ENCODE assay signal across 1 cellular context in the genomic region with DNA sequence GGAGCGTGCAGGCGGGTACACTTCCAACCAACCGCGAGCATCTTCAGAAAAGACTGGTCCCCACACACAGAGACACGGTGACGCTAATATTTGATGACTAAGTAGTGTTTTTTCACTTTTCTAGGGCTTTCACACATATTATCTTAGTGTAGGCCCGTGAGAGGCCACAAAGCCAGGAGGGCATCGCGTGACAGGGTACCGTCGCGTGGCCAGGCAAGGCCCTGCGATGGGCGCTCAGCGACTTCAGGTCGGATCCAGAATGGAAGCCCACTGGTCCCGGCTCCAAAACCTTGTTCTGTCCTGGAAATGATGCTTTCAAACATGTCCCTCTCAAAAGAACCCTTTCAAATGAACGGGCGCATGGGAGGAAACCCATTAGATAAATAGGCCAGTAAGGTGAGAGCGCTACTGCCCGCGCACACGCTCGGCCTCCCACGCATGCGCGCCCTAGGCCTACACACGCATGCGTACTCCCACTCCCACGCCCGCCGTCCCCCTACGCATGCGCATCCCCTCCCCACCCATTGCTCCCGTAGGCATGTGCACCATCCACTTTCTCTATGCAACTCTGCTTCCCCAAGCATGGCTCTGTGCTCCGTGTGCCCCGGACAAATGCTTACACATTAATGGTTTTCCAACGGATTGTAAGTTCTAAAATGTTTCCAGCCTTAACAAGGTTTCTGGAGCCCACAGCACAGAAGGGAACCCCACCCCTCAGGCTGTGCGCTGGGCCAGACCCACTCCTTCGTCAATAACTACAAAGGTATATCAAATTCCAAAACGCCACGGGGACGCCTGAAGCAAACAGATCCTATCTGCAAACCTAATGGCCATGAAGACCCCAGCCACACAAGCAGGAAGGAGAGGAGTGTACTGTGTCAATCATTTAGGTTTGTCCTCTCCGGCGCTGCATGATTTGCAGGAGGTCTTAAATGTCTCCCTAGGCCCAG.
TF ChIP-seq lines count a peak whose summit lies in the region.

No MANE protein-coding gene starts in this region.

TF ChIP-seq in K562, 482 proteins besides CTCF, POLR2A, EP300 and RAD21 (continued from another document):
- TF ChIP-seq, protein P1, sequence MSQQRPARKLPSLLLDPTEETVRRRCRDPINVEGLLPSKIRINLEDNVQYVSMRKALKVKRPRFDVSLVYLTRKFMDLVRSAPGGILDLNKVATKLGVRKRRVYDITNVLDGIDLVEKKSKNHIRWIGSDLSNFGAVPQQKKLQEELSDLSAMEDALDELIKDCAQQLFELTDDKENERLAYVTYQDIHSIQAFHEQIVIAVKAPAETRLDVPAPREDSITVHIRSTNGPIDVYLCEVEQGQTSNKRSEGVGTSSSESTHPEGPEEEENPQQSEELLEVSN (IDR thresholded peaks at IDR 0.05; ENCODE audit: borderline replicate concordance in 1 of 2, extremely low read depth in 1 of 2, insufficient read depth in 1 of 2, insufficient read length in 1 of 2, low read depth in 1 of 2, low read length in 1 of 2, poor library complexity in 1 of 2, severe bottlenecking in 1 of 2): peak in 1 of 2 experiments; percentile 14
- TF ChIP-seq L3MBTL2 (IDR thresholded peaks at IDR 0.05) (peak; percentile 24; the same call in 1 of the 2 replicates), FOXM1 (IDR thresholded peaks at IDR 0.05; ENCODE audit: low read depth) (no peak), FOXM1 (CRISPR knock-in tag; IDR thresholded peaks at IDR 0.05; ENCODE audit: low read depth) (no peak), YBX1 (IDR thresholded peaks at IDR 0.05) (no peak), ZNF668 (CRISPR knock-in tag; IDR thresholded peaks at IDR 0.05) (no peak), POLR2B (IDR thresholded peaks at IDR 0.05; ENCODE audit: low read depth, partially characterized antibody) (peak; percentile 37), CXXC5 (CRISPR knock-in tag; IDR thresholded peaks at IDR 0.05) (0 out of 2 replicates have a peak, but pooled peaks have one; percentile 12), NRF1 (conservative IDR thresholded peaks at IDR 0.05 in 1 of 2, IDR thresholded peaks at IDR 0.05 in 1 of 2) (peak; percentile 91 to 92), CREB1 (IDR thresholded peaks at IDR 0.05) (no peak), CREB1 (CRISPR knock-in tag; IDR thresholded peaks at IDR 0.05) (no peak), EGR1 (conservative IDR thresholded peaks at IDR 0.05) (peak; percentile 57; the same call in 1 of the 2 replicates), MEIS2 (IDR thresholded peaks at IDR 0.05; ENCODE audit: partially characterized antibody) (peak; percentile 78), SMARCA5 (IDR thresholded peaks at IDR 0.05) (no peak)
- TF ChIP-seq, protein P2, sequence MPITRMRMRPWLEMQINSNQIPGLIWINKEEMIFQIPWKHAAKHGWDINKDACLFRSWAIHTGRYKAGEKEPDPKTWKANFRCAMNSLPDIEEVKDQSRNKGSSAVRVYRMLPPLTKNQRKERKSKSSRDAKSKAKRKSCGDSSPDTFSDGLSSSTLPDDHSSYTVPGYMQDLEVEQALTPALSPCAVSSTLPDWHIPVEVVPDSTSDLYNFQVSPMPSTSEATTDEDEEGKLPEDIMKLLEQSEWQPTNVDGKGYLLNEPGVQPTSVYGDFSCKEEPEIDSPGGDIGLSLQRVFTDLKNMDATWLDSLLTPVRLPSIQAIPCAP (CRISPR knock-in tag; IDR thresholded peaks at IDR 0.05; ENCODE audit: borderline replicate concordance): no peak
- TF ChIP-seq, protein P3, sequence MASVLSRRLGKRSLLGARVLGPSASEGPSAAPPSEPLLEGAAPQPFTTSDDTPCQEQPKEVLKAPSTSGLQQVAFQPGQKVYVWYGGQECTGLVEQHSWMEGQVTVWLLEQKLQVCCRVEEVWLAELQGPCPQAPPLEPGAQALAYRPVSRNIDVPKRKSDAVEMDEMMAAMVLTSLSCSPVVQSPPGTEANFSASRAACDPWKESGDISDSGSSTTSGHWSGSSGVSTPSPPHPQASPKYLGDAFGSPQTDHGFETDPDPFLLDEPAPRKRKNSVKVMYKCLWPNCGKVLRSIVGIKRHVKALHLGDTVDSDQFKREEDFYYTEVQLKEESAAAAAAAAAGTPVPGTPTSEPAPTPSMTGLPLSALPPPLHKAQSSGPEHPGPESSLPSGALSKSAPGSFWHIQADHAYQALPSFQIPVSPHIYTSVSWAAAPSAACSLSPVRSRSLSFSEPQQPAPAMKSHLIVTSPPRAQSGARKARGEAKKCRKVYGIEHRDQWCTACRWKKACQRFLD (CRISPR knock-in tag; IDR thresholded peaks at IDR 0.05): no peak
- TF ChIP-seq, protein P4, sequence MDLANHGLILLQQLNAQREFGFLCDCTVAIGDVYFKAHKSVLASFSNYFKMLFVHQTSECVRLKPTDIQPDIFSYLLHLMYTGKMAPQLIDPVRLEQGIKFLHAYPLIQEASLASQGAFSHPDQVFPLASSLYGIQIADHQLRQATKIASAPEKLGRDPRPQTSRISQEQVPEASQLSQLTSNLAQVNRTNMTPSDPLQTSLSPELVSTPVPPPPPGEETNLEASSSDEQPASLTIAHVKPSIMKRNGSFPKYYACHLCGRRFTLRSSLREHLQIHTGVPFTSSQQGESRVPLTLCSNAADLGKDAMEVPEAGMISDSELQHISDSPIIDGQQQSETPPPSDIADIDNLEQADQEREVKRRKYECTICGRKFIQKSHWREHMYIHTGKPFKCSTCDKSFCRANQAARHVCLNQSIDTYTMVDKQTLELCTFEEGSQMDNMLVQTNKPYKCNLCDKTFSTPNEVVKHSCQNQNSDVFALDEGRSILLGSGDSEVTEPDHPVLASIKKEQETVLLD (IDR thresholded peaks at IDR 0.05): peak; percentile 93
- TF ChIP-seq, protein P5, sequence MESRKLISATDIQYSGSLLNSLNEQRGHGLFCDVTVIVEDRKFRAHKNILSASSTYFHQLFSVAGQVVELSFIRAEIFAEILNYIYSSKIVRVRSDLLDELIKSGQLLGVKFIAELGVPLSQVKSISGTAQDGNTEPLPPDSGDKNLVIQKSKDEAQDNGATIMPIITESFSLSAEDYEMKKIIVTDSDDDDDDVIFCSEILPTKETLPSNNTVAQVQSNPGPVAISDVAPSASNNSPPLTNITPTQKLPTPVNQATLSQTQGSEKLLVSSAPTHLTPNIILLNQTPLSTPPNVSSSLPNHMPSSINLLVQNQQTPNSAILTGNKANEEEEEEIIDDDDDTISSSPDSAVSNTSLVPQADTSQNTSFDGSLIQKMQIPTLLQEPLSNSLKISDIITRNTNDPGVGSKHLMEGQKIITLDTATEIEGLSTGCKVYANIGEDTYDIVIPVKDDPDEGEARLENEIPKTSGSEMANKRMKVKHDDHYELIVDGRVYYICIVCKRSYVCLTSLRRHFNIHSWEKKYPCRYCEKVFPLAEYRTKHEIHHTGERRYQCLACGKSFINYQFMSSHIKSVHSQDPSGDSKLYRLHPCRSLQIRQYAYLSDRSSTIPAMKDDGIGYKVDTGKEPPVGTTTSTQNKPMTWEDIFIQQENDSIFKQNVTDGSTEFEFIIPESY (CRISPR knock-in tag; IDR thresholded peaks at IDR 0.05): peak; percentile 18; the same call in 1 of the 2 replicates
